Comparison of ENCODE assay signal across 8 cellular contexts in genomic region chr16:2154533-2155090, GRCh38. TPM values are rescaled to one million over a fixed set of nuclear protein-coding genes. Genes with fewer than 3 reads are reported as not detected.
A peak's percentile ranks its signal among the peaks of the same experiment; 100 is the strongest.
DNase-seq lines count a peak whose midpoint lies in the region; ATAC-seq and TF ChIP-seq lines count a peak whose summit lies in the region.

No MANE protein-coding gene starts in this region.

- in situ Hi-C loops in GM13976 (cut with MboI; ENCODE audit: low sequenced_read_pairs, unreplicated experiment) = no loop called here
- in situ Hi-C loops in GM13977 (cut with MboI; ENCODE audit: low pct_unique_long_range_greater_than_20kb, low sequenced_read_pairs, unreplicated experiment) = no loop called here

- intact Hi-C loops in breast epithelium (cut with DNase I; ENCODE audit: low total_unique reads) = no loop called here

- H3K4me1 ChIP-seq in breast epithelium (peaks cover 45 to 56% of the 10 kb centered on the region in 2 donors), mucosa of stomach (ENCODE audit: control insufficient read depth, insufficient read depth, low read length) (peaks cover 79% of the 10 kb centered on the region)

- DNase-seq in AG10803 (ENCODE audit: low read depth) (no peak), breast epithelium (ENCODE audit: low spot score in 2 of 2) (no peak), GM13976 (ENCODE audit: low spot score) (no peak), GM13977 (ENCODE audit: low spot score) (no peak), AG08396 (ENCODE audit: low spot score) (no peak)
- no peak for DNase-seq in Jurkat, Clone E6-1 (ENCODE audit: low read depth, low spot score)

- H3K4me3 ChIP-seq in AG10803 (ENCODE audit: low read length) (peak overlapping the region; percentile 73), breast epithelium (peak overlapping the region; percentile 82 to 90 (median 89)), mucosa of stomach (ENCODE audit: low read length) (peak overlapping the region; percentile 52)
- H3K4me3 ChIP-seq in Jurkat, Clone E6-1 (ENCODE audit: low read length) = peak overlapping the region; percentile 99

- TF ChIP-seq POLR2A in breast epithelium (IDR thresholded peaks at IDR 0.05) = no peak

- H3K36me3 ChIP-seq in breast epithelium = no peaks in the 10 kb centered on the region
- no peaks in the 10 kb centered on the region for H3K36me3 ChIP-seq in mucosa of stomach (ENCODE audit: control insufficient read depth, insufficient read depth, low read length)

- H3K9me3 ChIP-seq in breast epithelium (no peaks in the 10 kb centered on the region), mucosa of stomach (ENCODE audit: control insufficient read depth, low read length) (no peaks in the 10 kb centered on the region)

- TF ChIP-seq CTCF in AG10803 (conservative IDR thresholded peaks at IDR 0.05; ENCODE audit: low read length) = no peak
- no peak for TF ChIP-seq CTCF in breast epithelium (IDR thresholded peaks at IDR 0.05)
- TF ChIP-seq CTCF in GM13976 (IDR thresholded peaks at IDR 0.05; ENCODE audit: borderline replicate concordance, control extremely low read depth, extremely low read depth, insufficient read depth, missing control alignments) = no peak
- no peak for TF ChIP-seq CTCF in GM13977 (IDR thresholded peaks at IDR 0.05; ENCODE audit: extremely low read depth, insufficient read depth, missing control alignments)

- H3K27me3 ChIP-seq in breast epithelium = no peaks in the 10 kb centered on the region
- H3K27me3 ChIP-seq in mucosa of stomach (ENCODE audit: control insufficient read depth, insufficient read depth, low read length) = no peaks in the 10 kb centered on the region

- H3K9ac ChIP-seq in mucosa of stomach (ENCODE audit: low read length) = peak overlapping the region; percentile 72

- no peak for ATAC-seq in HG03280 (IDR thresholded peaks at IDR 0.05; ENCODE audit: unreplicated experiment)

- H3K27ac ChIP-seq in breast epithelium = peak overlapping the region; percentile 84 to 85

RNA-seq across cellular contexts. Expression of gene TRAF7, which starts 1.0 kb away (rescaled TPM):
- polyA plus RNA-seq in Jurkat, Clone E6-1 (2012; ENCODE audit: insufficient read depth, insufficient read length) = 78.3 TPM
- total RNA-seq in breast epithelium = 10 to 100 TPM; 28.4 to 35.4 (median 32.5) TPM

RNA-seq across cellular contexts. Expression of gene RAB26, which starts 6.2 kb away (rescaled TPM):
- polyA plus RNA-seq in Jurkat, Clone E6-1 (2012; ENCODE audit: insufficient read depth, insufficient read length) = 17.0 TPM
- 1 to 10 TPM in 2 of 3 donors, not detected in 1; 3.5 to 3.9 TPM for total RNA-seq in breast epithelium

RNA-seq across cellular contexts. Expression of gene PKD1, which starts 18.9 kb away (rescaled TPM):
- polyA plus RNA-seq in Jurkat, Clone E6-1 (2012; ENCODE audit: insufficient read depth, insufficient read length) = 75.1 TPM
- 100 to 1,000 TPM in 2 of 3 donors, 10 to 100 TPM in 1; 74.2 to 110 (median 107) TPM for total RNA-seq in breast epithelium

RNA-seq across cellular contexts. Expression of gene CASKIN1, which starts 41.8 kb away (rescaled TPM):
- polyA plus RNA-seq in Jurkat, Clone E6-1 (2012; ENCODE audit: insufficient read depth, insufficient read length) = 3.2 TPM
- under 1 TPM in 2 of 3 donors, not detected in 1; 0.33 to 0.44 TPM for total RNA-seq in breast epithelium

RNA-seq across cellular contexts. Expression of gene MLST8, which starts 50.6 kb away (rescaled TPM):
- polyA plus RNA-seq in Jurkat, Clone E6-1 (2012; ENCODE audit: insufficient read depth, insufficient read length) = 102 TPM
- total RNA-seq in breast epithelium = 10 to 100 TPM; 42.7 to 48.1 (median 46.5) TPM
